ENCODE assay signal across 8 cellular contexts in genomic region chr5:157252741-157253465, GRCh38. TPM values are rescaled to one million over a fixed set of nuclear protein-coding genes. Genes with fewer than 3 reads are reported as not detected.
DNase-seq lines count a peak whose midpoint lies in the region; ATAC-seq lines count a peak whose summit lies in the region.

No MANE protein-coding gene starts in this region.

- H3K9me3 Mint-ChIP-seq in memory B cell, result no peaks in the 10 kb centered on the region

- in situ Hi-C loops in HAP-1 (cut with MboI; ENCODE audit: low sequenced_read_pairs), result loop anchor here (10.0 kb wide), 1 partner anchor 62 kb away; no protein-coding TSS in a partner anchor

- H3K4me1 Mint-ChIP-seq in memory B cell, result peaks cover 15% of the 10 kb centered on the region

- peak; percentile 89 for ATAC-seq in GM21381 (IDR thresholded peaks at IDR 0.05; ENCODE audit: unreplicated experiment)
- peak; percentile 91 for ATAC-seq in HG03565 (IDR thresholded peaks at IDR 0.05; ENCODE audit: unreplicated experiment)
- ATAC-seq in memory B cell (ENCODE audit: low read depth), result peak; percentile 82

- peak overlapping the region; percentile 64 for H3K27ac Mint-ChIP-seq in memory B cell

- H3K36me3 Mint-ChIP-seq in memory B cell, result no peaks in the 10 kb centered on the region

- DNase-seq in Daoy (ENCODE audit: low read depth) (peak; percentile 55), memory B cell (ENCODE audit: low spot score in 2 of 2) (no peak), HAP-1 (ENCODE audit: low spot score in 2 of 2) (no peak), NOMO-1 (lab: John Stamatoyannopoulos, UW; ENCODE audit: unreplicated experiment in 2 of 2) (no peak), NCI-H1436 (lab: John Stamatoyannopoulos, UW) (no peak)
- peak; percentile 77 for DNase-seq in activated CD8-positive, alpha-beta memory T cell treated with anti-CD3 and anti-CD28 coated beads, Interleukin-2, amount 50 U/mL, for 48 hours

- no peaks in the 10 kb centered on the region for H3K27me3 ChIP-seq in HAP-1 (ENCODE audit: low read depth)

- no peaks in the 10 kb centered on the region for H3K9me3 ChIP-seq in HAP-1

- no peaks in the 10 kb centered on the region for H3K36me3 ChIP-seq in HAP-1 (replicated peaks)

- no peaks in the 10 kb centered on the region for H3K4me1 ChIP-seq in HAP-1

- H3K4me3 Mint-ChIP-seq in memory B cell, result peak overlapping the region; percentile 68

- no peak overlapping the region for H3K4me3 ChIP-seq in HAP-1

- no peaks in the 10 kb centered on the region for H3K27me3 Mint-ChIP-seq in memory B cell

RNA-seq across cellular contexts. Expression of gene CYFIP2, which starts 13.0 kb away (rescaled TPM):
- 7.6 and 8.5 TPM in 2 replicates for total RNA-seq in Daoy (2014; rRNA removed; shearing (Covaris generic))

Comparison
In these comparisons a context has a peak if more than half of its experiments do, and no peak if none do; other contexts are left out.
1. DNase-seq: peak in Daoy (single experiment) and activated CD8-positive, alpha-beta memory T cell treated with anti-CD3 and anti-CD28 coated beads, Interleukin-2, amount 50 U/mL, for 48 hours (single experiment); none in memory B cell (0 of 2), HAP-1 (0 of 2), NOMO-1 (0 of 2) and NCI-H1436 (single experiment).
2. Peak in every context shown above with its lines, with median percentiles within 50 percentile points of each other: ATAC-seq.